1 cellular context compared by ENCODE assay signal in genomic region chr12:115433014-115433634, GRCh38.
TF ChIP-seq lines count a peak whose summit lies in the region.

No MANE protein-coding gene starts in this region.

TF ChIP-seq in HepG2, 621 proteins besides CTCF, POLR2A, EP300 and RAD21 (continued from another document and continues in another):
- TF ChIP-seq E2F2 (CRISPR knock-in tag; IDR thresholded peaks at IDR 0.05; ENCODE audit: borderline replicate concordance) (no peak), DR1 (CRISPR knock-in tag; IDR thresholded peaks at IDR 0.05) (no peak), ZSCAN20 (CRISPR knock-in tag; IDR thresholded peaks at IDR 0.05; ENCODE audit: borderline replicate concordance) (no peak), PRMT3 (CRISPR knock-in tag; IDR thresholded peaks at IDR 0.05; ENCODE audit: borderline replicate concordance, low read depth) (peak; percentile 70; the same call in 1 of the 2 replicates), ZNF564 (CRISPR knock-in tag; IDR thresholded peaks at IDR 0.05) (0 out of 2 replicates have a peak, but pooled peaks have one; percentile 13), ZNF766 (CRISPR knock-in tag; IDR thresholded peaks at IDR 0.05; ENCODE audit: borderline replicate concordance) (0 out of 2 replicates have a peak, but pooled peaks have one; percentile 57), PPARG (CRISPR knock-in tag; conservative IDR thresholded peaks at IDR 0.05) (peak; percentile 83), JARID2 (CRISPR knock-in tag; IDR thresholded peaks at IDR 0.05; ENCODE audit: insufficient replicate concordance) (no peak), ZNF468 (CRISPR knock-in tag; IDR thresholded peaks at IDR 0.05) (no peak), JUNB (CRISPR knock-in tag; IDR thresholded peaks at IDR 0.05; ENCODE audit: borderline replicate concordance) (no peak), ZNF431 (CRISPR knock-in tag; IDR thresholded peaks at IDR 0.05; ENCODE audit: borderline replicate concordance, low read depth) (0 out of 2 replicates have a peak, but pooled peaks have one; percentile 67), CBFB (CRISPR knock-in tag; IDR thresholded peaks at IDR 0.05) (no peak; the same call in 1 of the 2 replicates), ZFP36L2 (CRISPR knock-in tag; IDR thresholded peaks at IDR 0.05) (no peak), KDM3A (CRISPR knock-in tag; IDR thresholded peaks at IDR 0.05; ENCODE audit: low read depth) (peak; percentile 74), FOXK1 (CRISPR knock-in tag; IDR thresholded peaks at IDR 0.05; ENCODE audit: borderline replicate concordance, low read depth) (0 out of 2 replicates have a peak, but pooled peaks have one; percentile 16), POGZ (CRISPR knock-in tag; IDR thresholded peaks at IDR 0.05) (peak; percentile 78), RFX5 (IDR thresholded peaks at IDR 0.05; ENCODE audit: low read depth, low read length) (no peak), PATZ1 (CRISPR knock-in tag; IDR thresholded peaks at IDR 0.05) (peak; percentile 80), ZNF660 (CRISPR knock-in tag; IDR thresholded peaks at IDR 0.05; ENCODE audit: borderline replicate concordance, low read depth) (no peak), ZNF710 (CRISPR knock-in tag; IDR thresholded peaks at IDR 0.05; ENCODE audit: borderline replicate concordance) (peak; percentile 100), PRPF4 (IDR thresholded peaks at IDR 0.05; ENCODE audit: low read depth, low read length, poor library complexity, severe bottlenecking) (peak; percentile 13), ZNF326 (CRISPR knock-in tag; IDR thresholded peaks at IDR 0.05; ENCODE audit: borderline replicate concordance) (no peak), ETV6 (CRISPR knock-in tag; conservative IDR thresholded peaks at IDR 0.05) (0 out of 2 replicates have a peak, but pooled peaks have one; percentile 72), NFYC (CRISPR knock-in tag; IDR thresholded peaks at IDR 0.05) (no peak), HOXA5 (CRISPR knock-in tag; IDR thresholded peaks at IDR 0.05) (no peak), MTF2 (CRISPR knock-in tag; IDR thresholded peaks at IDR 0.05; ENCODE audit: borderline replicate concordance) (no peak), ZFX (CRISPR knock-in tag; IDR thresholded peaks at IDR 0.05; ENCODE audit: low read depth) (0 out of 2 replicates have a peak, but pooled peaks have one; percentile 54), ATF5 (CRISPR knock-in tag; IDR thresholded peaks at IDR 0.05; ENCODE audit: low read depth) (no peak), ZNF607 (CRISPR knock-in tag; IDR thresholded peaks at IDR 0.05; ENCODE audit: borderline replicate concordance) (no peak), ZNF784 (CRISPR knock-in tag; IDR thresholded peaks at IDR 0.05; ENCODE audit: borderline replicate concordance) (no peak), RNF219 (CRISPR knock-in tag; IDR thresholded peaks at IDR 0.05) (no peak), PHF5A (CRISPR knock-in tag; IDR thresholded peaks at IDR 0.05; ENCODE audit: low read depth, unreplicated experiment) (peak; percentile 49), RFX1 (IDR thresholded peaks at IDR 0.05) (no peak), ZNF512 (CRISPR knock-in tag; IDR thresholded peaks at IDR 0.05) (no peak), SRSF1 (optimal IDR thresholded peaks at IDR 0.05; ENCODE audit: low read depth, low read length) (no peak), ZNF24 (IDR thresholded peaks at IDR 0.05) (no peak), ARHGAP35 (CRISPR knock-in tag; IDR thresholded peaks at IDR 0.05; ENCODE audit: borderline replicate concordance) (no peak), SYNCRIP (IDR thresholded peaks at IDR 0.05; ENCODE audit: insufficient read depth, low read depth, low read length) (no peak), ZNF296 (CRISPR knock-in tag; conservative IDR thresholded peaks at IDR 0.05) (no peak), RFXAP (CRISPR knock-in tag; IDR thresholded peaks at IDR 0.05; ENCODE audit: borderline replicate concordance) (peak; percentile 56; the same call in 1 of the 2 replicates), ZNF484 (CRISPR knock-in tag; IDR thresholded peaks at IDR 0.05; ENCODE audit: borderline replicate concordance, low read depth) (no peak), ZNF780A (CRISPR knock-in tag; IDR thresholded peaks at IDR 0.05) (no peak), TCF7 (IDR thresholded peaks at IDR 0.05; ENCODE audit: low read depth) (peak; percentile 86), ZNF580 (CRISPR knock-in tag; IDR thresholded peaks at IDR 0.05; ENCODE audit: borderline replicate concordance, low read depth) (0 out of 2 replicates have a peak, but pooled peaks have one; percentile 75), MXD4 (CRISPR knock-in tag; IDR thresholded peaks at IDR 0.05) (no peak), ZNF280D (CRISPR knock-in tag; IDR thresholded peaks at IDR 0.05) (no peak), ZNF207 (IDR thresholded peaks at IDR 0.05; ENCODE audit: borderline replicate concordance) (no peak), MEIS2 (CRISPR knock-in tag; IDR thresholded peaks at IDR 0.05) (peak; percentile 84; the same call in 1 of the 2 replicates), ZNF446 (CRISPR knock-in tag; IDR thresholded peaks at IDR 0.05) (no peak), BATF2 (CRISPR knock-in tag; IDR thresholded peaks at IDR 0.05) (no peak), ZNF589 (CRISPR knock-in tag; conservative IDR thresholded peaks at IDR 0.05) (no peak), DDIT3 (CRISPR knock-in tag; IDR thresholded peaks at IDR 0.05) (no peak), RELA (CRISPR knock-in tag; IDR thresholded peaks at IDR 0.05) (no peak), ELF3 (CRISPR knock-in tag; IDR thresholded peaks at IDR 0.05) (peak; percentile 91), ZNF556 (CRISPR knock-in tag; IDR thresholded peaks at IDR 0.05; ENCODE audit: borderline replicate concordance) (no peak)
